In genomic region chr2:20617081-20617575, GRCh38 we compare ENCODE assay signal across 10 cellular contexts. TPM values are rescaled to one million over a fixed set of nuclear protein-coding genes. Genes with fewer than 3 reads are reported as not detected.
A peak's percentile ranks its signal among the peaks of the same experiment; 100 is the strongest.
DNase-seq lines count a peak whose midpoint lies in the region; ATAC-seq and TF ChIP-seq lines count a peak whose summit lies in the region.
"Had no signal": no experiment of that assay in that cellular context is flagged by ENCODE, and none has a peak within 500 bp of the region (broad histone marks: within the 10 kb centered on the region; RNA-seq: fewer than 3 reads in every experiment).

No MANE protein-coding gene starts in this region.

- H3K4me3 ChIP-seq in left lung (no peak overlapping the region), stomach smooth muscle (ENCODE audit: low read length in 2 of 2) (peak overlapping the region in 1 of 2 donors; percentile 52)

- H3K36me3 ChIP-seq in left lung (peaks cover 0 to 31% of the 10 kb centered on the region in 2 donors), stomach smooth muscle (ENCODE audit: control insufficient read depth in 2 of 2, insufficient read depth in 2 of 2, low read length in 2 of 2) (peaks cover 9 to 11% of the 10 kb centered on the region in 2 donors)

- H3K27me3 ChIP-seq in left lung: no peaks in the 10 kb centered on the region
- no peaks in the 10 kb centered on the region for H3K27me3 ChIP-seq in stomach smooth muscle (ENCODE audit: control insufficient read depth in 1 of 2, insufficient read depth in 2 of 2, low read length in 2 of 2)

- peak; percentile 50 for DNase-seq in NCI-H2196 treated with DMSO at 0.1 percent for 48 hours (lab: John Stamatoyannopoulos, UW; ENCODE audit: unreplicated experiment)
- DNase-seq in caudate nucleus (lab: John Stamatoyannopoulos, UW): peak in 6 of 61 donors; percentile 21 to 50 (median 37)
- peak; percentile 78 to 85 for DNase-seq in left lung
- DNase-seq in NCI-H2171 (lab: John Stamatoyannopoulos, UW): no peak
- no peak for DNase-seq in NCI-H128 (lab: John Stamatoyannopoulos, UW; ENCODE audit: unreplicated experiment)
- DNase-seq in foreskin melanocyte: no peak
- DNase-seq: NCI-H2171 treated with DMSO at 0.1 percent for 48 hours had no signal

- intact Hi-C loops in left lung (cut with DNase I): no loop called here

- peak; percentile 70 for ATAC-seq in left lung
- no peak for ATAC-seq in HG02885 (IDR thresholded peaks at IDR 0.05; ENCODE audit: poor library complexity, unreplicated experiment)
- ATAC-seq: activated CD4-positive, CD25-positive, alpha-beta regulatory T cell treated with anti-CD3 and anti-CD28 coated beads, Interleukin-2, amount 50 U/mL, for 24 hours had no signal

- H3K9me3 ChIP-seq in left lung: no peaks in the 10 kb centered on the region
- no peaks in the 10 kb centered on the region for H3K9me3 ChIP-seq in stomach smooth muscle (ENCODE audit: control insufficient read depth in 2 of 2, low read length in 2 of 2)

- no peak for TF ChIP-seq CTCF in left lung (IDR thresholded peaks at IDR 0.05)

- peak overlapping the region; percentile 69 to 85 for H3K9ac ChIP-seq in stomach smooth muscle (ENCODE audit: low read length in 2 of 2)

- peak overlapping the region; percentile 96 for H3K27ac ChIP-seq in caudate nucleus (ENCODE audit: low read depth, low read length)
- H3K27ac ChIP-seq in left lung: peak overlapping the region; percentile 81 to 94
- peak overlapping the region; percentile 100 for H3K27ac ChIP-seq in stomach smooth muscle (ENCODE audit: low read length)

- H3K4me1 ChIP-seq in left lung: peaks cover 49 to 73% of the 10 kb centered on the region in 2 donors
- peaks cover 94% of the 10 kb centered on the region for H3K4me1 ChIP-seq in stomach smooth muscle (ENCODE audit: control insufficient read depth, insufficient read depth, low read length)

RNA-seq across cellular contexts. Expression of gene HS1BP3, which starts 33.8 kb away (rescaled TPM):
- 10 to 100 TPM; 36.1 to 39.7 TPM for total RNA-seq in left lung

RNA-seq across cellular contexts. Expression of gene GDF7, which starts 49.8 kb away (rescaled TPM):
- under 1 TPM; 0.15 to 0.37 TPM for total RNA-seq in left lung

Comparison
In these comparisons a context has a peak if more than half of its experiments do, and no peak if none do; other contexts are left out.
1. DNase-seq: peak in NCI-H2196 treated with DMSO at 0.1 percent for 48 hours (single experiment) and left lung (2 of 2); none in NCI-H2171 (single experiment), NCI-H128 (single experiment) and foreskin melanocyte (single experiment).
2. Peak in every context shown above with its lines, with median percentiles within 50 percentile points of each other: H3K27ac ChIP-seq.